2 cellular contexts compared by ENCODE assay signal in genomic region chr20:4435210-4435609, GRCh38.
TF ChIP-seq lines count a peak whose summit lies in the region.

No MANE protein-coding gene starts in this region.

TF ChIP-seq in HEK293, 187 proteins besides CTCF, POLR2A, EP300 and RAD21:
- TF ChIP-seq ZNF701 (tag by site-specific recombination; IDR thresholded peaks at IDR 0.05) (no peak), PRDM1 (tag by site-specific recombination; IDR thresholded peaks at IDR 0.05) (peak; percentile 83)

TF ChIP-seq in H1, 55 proteins besides CTCF, POLR2A, EP300 and RAD21:
- TF ChIP-seq ASH2L (IDR thresholded peaks at IDR 0.05; ENCODE audit: low read length) (no peak), RXRA (IDR thresholded peaks at IDR 0.05; ENCODE audit: insufficient read depth, low read depth, low read length) (no peak), POU5F1 (IDR thresholded peaks at IDR 0.05; ENCODE audit: low read depth, low read length) (no peak), CBX8 (IDR thresholded peaks at IDR 0.05; ENCODE audit: borderline replicate concordance, low read depth, low read length) (no peak), CHD7 (IDR thresholded peaks at IDR 0.05; ENCODE audit: insufficient replicate concordance, low read length) (no peak), SP1 (IDR thresholded peaks at IDR 0.05; ENCODE audit: low read depth, low read length) (no peak), PHF8 (conservative IDR thresholded peaks at IDR 0.05; ENCODE audit: low read depth, low read length) (no peak), ZNF274 (IDR thresholded peaks at IDR 0.05; ENCODE audit: borderline replicate concordance, extremely low read depth, low read length) (no peak), ATF3 (IDR thresholded peaks at IDR 0.05; ENCODE audit: insufficient read depth, low read depth, low read length) (no peak), RBBP5 (IDR thresholded peaks at IDR 0.05; ENCODE audit: borderline replicate concordance, low read depth, low read length) (no peak), NRF1 (IDR thresholded peaks at IDR 0.05; ENCODE audit: low read depth, low read length) (no peak)
